In genomic region chr3:94420941-94421340, GRCh38 we compare ENCODE assay signal across 23 cellular contexts.
"Had no signal": no experiment of that assay in that cellular context is flagged by ENCODE, and none has a peak within 500 bp of the region (broad histone marks: within the 10 kb centered on the region; RNA-seq: fewer than 3 reads in every experiment).

No MANE protein-coding gene starts in this region.

- H3K36me3 ChIP-seq: adrenal gland, ascending aorta, colonic mucosa, esophagus muscularis mucosa had no signal

- H3K27me3 Mint-ChIP-seq: activated T-helper 17 cell treated with anti-CD3 and anti-CD28 coated beads, Interleukin-2, amount 50 U/mL, for 72 hours; memory B cell; stimulated activated naive B cell treated with anti-CD40 and anti-IgM and Interleukin-4, amounts not matched to agents 10 μg/mL and 1 μg/mL and 100 μg/mL, for 72 hours; T-cell had no signal

- H3K9ac ChIP-seq: parathyroid adenoma had no signal

- H3K27me3 ChIP-seq: adrenal gland, ascending aorta, colonic mucosa, esophagus muscularis mucosa, foreskin keratinocyte, testis had no signal

- H3K4me1 ChIP-seq: adrenal gland, ascending aorta, colonic mucosa, esophagus muscularis mucosa, parathyroid adenoma, testis had no signal

- H3K27ac ChIP-seq: adrenal gland, ascending aorta, colonic mucosa, dorsolateral prefrontal cortex, esophagus muscularis mucosa, foreskin keratinocyte, parathyroid adenoma, testis had no signal

- H3K9me3 ChIP-seq: adrenal gland, colonic mucosa, testis had no signal

- H3K36me3 Mint-ChIP-seq: memory B cell; stimulated activated naive B cell treated with anti-CD40 and anti-IgM and Interleukin-4, amounts not matched to agents 10 μg/mL and 1 μg/mL and 100 μg/mL, for 72 hours; T-cell had no signal

- H3K4me1 Mint-ChIP-seq: activated T-helper 17 cell treated with anti-CD3 and anti-CD28 coated beads, Interleukin-2, amount 50 U/mL, for 72 hours; memory B cell; nephron progenitor cell; stimulated activated naive B cell treated with anti-CD40 and anti-IgM and Interleukin-4, amounts not matched to agents 10 μg/mL and 1 μg/mL and 100 μg/mL, for 72 hours; T-cell had no signal

- H3K27ac Mint-ChIP-seq: activated naive CD4-positive, alpha-beta T cell treated with anti-CD3 and anti-CD28 coated beads, Interleukin-2, amount 50 U/mL, for 72 hours; activated T-helper 17 cell treated with anti-CD3 and anti-CD28 coated beads, Interleukin-2, amount 50 U/mL, for 72 hours; memory B cell; nephron progenitor cell; stimulated activated naive B cell treated with anti-CD40 and anti-IgM and Interleukin-4, amounts not matched to agents 10 μg/mL and 1 μg/mL and 100 μg/mL, for 72 hours; T-cell; T-helper 2 cell treated with Interferon-gamma antibody and Interleukin-4, amounts not matched to agents 5 μg/mL and 100 μg/mL, for 36 hours had no signal

- H3K4me3 ChIP-seq: adrenal gland, ascending aorta, colonic mucosa, dorsolateral prefrontal cortex, esophagus muscularis mucosa, testis had no signal

- H3K4me3 Mint-ChIP-seq: activated T-helper 17 cell treated with anti-CD3 and anti-CD28 coated beads, Interleukin-2, amount 50 U/mL, for 72 hours; memory B cell; nephron progenitor cell; stimulated activated naive B cell treated with anti-CD40 and anti-IgM and Interleukin-4, amounts not matched to agents 10 μg/mL and 1 μg/mL and 100 μg/mL, for 72 hours; T-cell; T-helper 2 cell treated with Interferon-gamma antibody and Interleukin-4, amounts not matched to agents 5 μg/mL and 100 μg/mL, for 36 hours had no signal

- FAIRE-seq: bronchial epithelial cell, keratinocyte, TTC549 had no signal

- H2AFZ ChIP-seq: parathyroid adenoma had no signal

- H3K79me2 ChIP-seq: parathyroid adenoma had no signal

- DNase-seq: activated T-cell treated with anti-CD3 and anti-CD28 coated beads, Interleukin-2, amount 50 U/mL, for 1 hour; adrenal gland; colonic mucosa; dorsolateral prefrontal cortex; foreskin keratinocyte; left colon; nephron progenitor cell; stimulated activated CD4-positive, alpha-beta T cell treated with anti-CD3 and anti-CD28 coated beads, Interleukin-2, amount 100 ng/mL, for 48 hours; stimulated activated CD8-positive, alpha-beta memory T cell treated with anti-CD3 and anti-CD28 coated beads, Interleukin-4, amount 100 ng/mL, for 48 hours; stimulated activated naive B cell treated with anti-CD40 and anti-IgM and Interleukin-4, amounts not matched to agents 10 μg/mL and 1 μg/mL and 100 μg/mL, for 72 hours; T-cell; testis; trophoblast cell had no signal
